In the genomic region with DNA sequence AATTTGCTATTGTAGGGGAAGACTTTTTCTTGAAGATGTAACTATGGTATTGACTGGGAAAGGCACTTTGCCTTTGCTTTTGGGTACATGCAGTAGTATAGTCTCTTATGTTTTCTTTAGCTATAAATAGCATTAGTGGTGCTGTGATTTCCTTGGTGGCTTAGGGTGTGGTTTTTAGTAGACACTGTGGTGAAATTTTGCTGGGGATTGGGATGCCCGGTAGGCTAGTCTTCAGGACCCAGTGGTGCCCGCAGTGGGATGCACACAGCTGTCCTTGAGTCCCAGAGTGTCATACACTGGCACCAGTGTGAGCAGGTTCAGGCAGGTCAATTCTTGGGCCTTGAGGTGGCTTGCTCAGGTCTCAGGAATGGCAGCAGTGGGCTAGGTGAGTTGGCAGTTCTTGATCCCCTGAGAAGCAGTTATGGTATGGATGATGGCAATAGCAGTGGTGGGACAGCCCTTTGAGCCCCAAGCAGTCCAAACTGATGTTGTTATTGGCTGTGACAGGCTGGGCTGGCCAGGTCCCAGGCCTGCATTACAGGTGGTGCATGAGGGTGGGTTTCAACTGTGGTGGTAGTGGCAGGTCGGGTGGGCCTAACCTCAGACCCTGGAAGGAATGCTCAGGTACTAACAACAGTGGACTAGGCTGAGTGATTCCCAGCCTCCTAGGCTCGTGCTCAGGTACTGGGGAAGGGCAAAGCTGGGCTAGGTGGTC, we compare ENCODE assay signal across 15 cellular contexts.
A peak's percentile ranks its signal among the peaks of the same experiment; 100 is the strongest.
DNase-seq lines count a peak whose midpoint lies in the region; ATAC-seq, FAIRE-seq and TF ChIP-seq lines count a peak whose summit lies in the region.
"Had no signal": no experiment of that assay in that cellular context is flagged by ENCODE, and none has a peak within 500 bp of the region (broad histone marks: within the 10 kb centered on the region; RNA-seq: fewer than 3 reads in every experiment).

No MANE protein-coding gene starts in this region.

- H3K79me1 ChIP-seq in H1 (ENCODE audit: low read depth, low read length) = no peaks in the 10 kb centered on the region
- H3K79me1 ChIP-seq in trophoblast cell (ENCODE audit: low read length) = no peaks in the 10 kb centered on the region

- H3K9ac ChIP-seq in KMS-11 (no peak overlapping the region), H1 (replicated peaks in 1 of 4; ENCODE audit: extremely low read depth in 1 of 4, low read depth in 3 of 4, low read length in 3 of 4) (no peak overlapping the region), trophoblast cell (ENCODE audit: low read length) (no peak overlapping the region)
- H3K9ac ChIP-seq: GM23248 had no signal

- H2AFZ ChIP-seq in KMS-11 (ENCODE audit: low read depth) = no peak overlapping the region
- H2AFZ ChIP-seq in H1 (ENCODE audit: low read length) = no peak overlapping the region
- no peak overlapping the region for H2AFZ ChIP-seq in trophoblast cell (ENCODE audit: insufficient read depth, low read length, poor library complexity)
- H2AFZ ChIP-seq in PC-9 = no peak overlapping the region
- H2AFZ ChIP-seq: GM23248 had no signal

- H3K9me2 ChIP-seq in PC-9 (ENCODE audit: insufficient read depth) = no peaks in the 10 kb centered on the region

- no peak overlapping the region for H2BK15ac ChIP-seq in H1 (ENCODE audit: low read length)

- no peak overlapping the region for H3K4ac ChIP-seq in H1 (replicated peaks; ENCODE audit: insufficient read length, low read depth, low read length)
- H3K4ac ChIP-seq in trophoblast cell (ENCODE audit: low read depth, low read length) = no peak overlapping the region

- 84% methylated on average over 4 of the region's 4 CpGs; no CpG with 5 or more reads in 1 of the 2 experiments for WGBS in H1 (ENCODE audit: extremely low coverage in 1 of 2, insufficient coverage in 1 of 2, insufficient read length in 1 of 2, insufficient replicate concordance in 2 of 2, low coverage in 1 of 2, low lambda C conversion rate in 2 of 2, missing lambda C conversion rate in 1 of 2), 2 experiments
- WGBS in trophoblast cell (ENCODE audit: extremely low coverage, insufficient coverage, insufficient read length) = no CpG with 5 or more reads among the region's 4 CpGs

- H4K20me1 ChIP-seq in KMS-11 (ENCODE audit: insufficient read depth) = no peaks in the 10 kb centered on the region
- no peaks in the 10 kb centered on the region for H4K20me1 ChIP-seq in H1 (replicated peaks in 1 of 2; ENCODE audit: control insufficient read depth in 1 of 2, insufficient read depth in 2 of 2, low read length in 2 of 2)
- no peaks in the 10 kb centered on the region for H4K20me1 ChIP-seq in PC-9 (ENCODE audit: insufficient read depth)

- no peak for FAIRE-seq in H1 (lab: Jason Lieb, UNC)
- FAIRE-seq: A204.1, GM12878, GM18507 had no signal

- H3K14ac ChIP-seq in H1 (ENCODE audit: insufficient read length) = no peak overlapping the region
- no peak overlapping the region for H3K14ac ChIP-seq in trophoblast cell (ENCODE audit: low read length)

- H2AK5ac ChIP-seq in H1 (ENCODE audit: low read depth, low read length) (no peak overlapping the region), trophoblast cell (ENCODE audit: low read length) (no peak overlapping the region)

- H3K27ac ChIP-seq in KMS-11 (no peak overlapping the region), H1 (ENCODE audit: low read depth, low read length) (no peak overlapping the region), trophoblast cell (ENCODE audit: low read depth, low read length) (no peak overlapping the region), PC-9 (no peak overlapping the region)
- H3K27ac ChIP-seq: GM23248 had no signal

- H3K4me2 ChIP-seq in KMS-11 (peak overlapping the region; percentile 45; the same call in 1 of the 2 replicates), H1 (ENCODE audit: insufficient read depth in 1 of 2, low read depth in 2 of 2, low read length in 2 of 2) (no peak overlapping the region), trophoblast cell (ENCODE audit: low read length) (no peak overlapping the region), PC-9 (no peak overlapping the region)

- no TSS peak for BruUV-seq in PC-9 (replicated peaks; lab: Mats Ljungman, UMichigan)

- TF ChIP-seq EP300 in H1 (IDR thresholded peaks at IDR 0.05; ENCODE audit: borderline replicate concordance in 1 of 2, low read depth in 2 of 2, low read length in 2 of 2) = no peak

- no peak overlapping the region for H3K4me3 ChIP-seq in KMS-11 (IDR thresholded peaks at IDR 0.05; ENCODE audit: insufficient read depth, low read depth, low read length)
- H3K4me3 ChIP-seq in H1 (ENCODE audit: extremely low read depth in 1 of 4, insufficient read depth in 2 of 4, low read depth in 3 of 4, low read length in 4 of 4) = no peak overlapping the region
- H3K4me3 ChIP-seq in trophoblast cell (ENCODE audit: low read depth, low read length) = peak overlapping the region; percentile 11
- H3K4me3 ChIP-seq in PC-9 = no peak overlapping the region
- H3K4me3 ChIP-seq: GM12878, GM23248 had no signal

- no peak overlapping the region for H3K56ac ChIP-seq in H1 (replicated peaks; ENCODE audit: insufficient read length, low read depth, low read length)

- H3K18ac ChIP-seq in H1 (ENCODE audit: extremely low read depth, low read length) (no peak overlapping the region), trophoblast cell (ENCODE audit: low read length) (no peak overlapping the region)

- TF ChIP-seq CTCF in KMS-11 (conservative IDR thresholded peaks at IDR 0.05; ENCODE audit: low read depth, low read length) (no peak), H1 (IDR thresholded peaks at IDR 0.05; ENCODE audit: control extremely low read depth in 1 of 3, insufficient read depth in 1 of 3, low read depth in 1 of 3, low read length in 3 of 3) (no peak), PC-9 (conservative IDR thresholded peaks at IDR 0.05) (no peak), omental fat pad (IDR thresholded peaks at IDR 0.05) (no peak)

- POLR2A ChIA-PET in H1 (lab: Charles Lee; ENCODE audit: partially characterized antibody) = no interaction called here
- POLR2A ChIA-PET in PC-9 (lab: Charles Lee; ENCODE audit: unreplicated experiment) = interaction anchor here (0.6 kb wide), 1 partner anchor 184 kb away, joined by 3 read pairs; no protein-coding TSS in a partner anchor

- intact Hi-C loops in PC-9 (cut with micrococcal nuclease; ENCODE audit: unreplicated experiment) = no loop called here

- H2BK120ac ChIP-seq in H1 (replicated peaks; ENCODE audit: low read depth, low read length) (no peak overlapping the region), trophoblast cell (ENCODE audit: insufficient read depth, low read length, poor library complexity) (no peak overlapping the region)

- no peak for ATAC-seq in omental fat pad (ENCODE audit: low FRiP score)
- ATAC-seq: GM12878 had no signal

- H4K8ac ChIP-seq in H1 (ENCODE audit: extremely low read depth, insufficient read depth, low read length) (0 out of 2 replicates have a peak overlapping the region, but pooled peaks have one; percentile 71), trophoblast cell (ENCODE audit: low read depth, low read length) (no peak overlapping the region)

- no peaks in the 10 kb centered on the region for H3K23me2 ChIP-seq in H1 (ENCODE audit: low read depth, low read length)

- no peak for TF ChIP-seq POLR2A in H1 (IDR thresholded peaks at IDR 0.05; ENCODE audit: control extremely low read depth in 1 of 2, low read depth in 2 of 2, low read length in 2 of 2)

- H2BK12ac ChIP-seq in H1 (ENCODE audit: low read depth, low read length) = no peak overlapping the region
- H2BK12ac ChIP-seq in trophoblast cell (ENCODE audit: low read length) = no peak overlapping the region

- H3K23ac ChIP-seq in H1 (ENCODE audit: insufficient read length) (no peak overlapping the region), trophoblast cell (ENCODE audit: low read length) (no peak overlapping the region)

- no peaks in the 10 kb centered on the region for H3F3A ChIP-seq in PC-9 (ENCODE audit: insufficient read depth, low read depth)

- H3K79me2 ChIP-seq in KMS-11 (ENCODE audit: insufficient read depth, low read depth) = no peaks in the 10 kb centered on the region
- H3K79me2 ChIP-seq in H1 (ENCODE audit: control insufficient read depth in 1 of 2, insufficient read depth in 2 of 2, low read length in 2 of 2) = no peaks in the 10 kb centered on the region
- H3K79me2 ChIP-seq in trophoblast cell (ENCODE audit: control insufficient read depth, insufficient read depth, low read length, poor library complexity) = no peaks in the 10 kb centered on the region
- H3K79me2 ChIP-seq in PC-9 (ENCODE audit: low read depth) = no peaks in the 10 kb centered on the region

- CTCF ChIA-PET in H1 (lab: Charles Lee; ENCODE audit: partially characterized antibody) = interaction anchor here (3.0 kb wide), 1 partner anchor 11 kb away, joined by 12 read pairs; no protein-coding TSS in a partner anchor
- CTCF ChIA-PET in PC-9 (lab: Charles Lee) = no interaction called here

- no peak overlapping the region for H4K5ac ChIP-seq in H1 (ENCODE audit: insufficient read length, low read depth, low read length)

- no peaks in the 10 kb centered on the region for H3K27me3 ChIP-seq in KMS-11 (ENCODE audit: insufficient read depth, low read depth)
- no peaks in the 10 kb centered on the region for H3K27me3 ChIP-seq in H1 (replicated peaks in 1 of 4; ENCODE audit: control insufficient read depth in 3 of 4, extremely low read depth in 1 of 4, insufficient read depth in 3 of 4, low read length in 3 of 4)
- no peaks in the 10 kb centered on the region for H3K27me3 ChIP-seq in trophoblast cell (ENCODE audit: insufficient read depth, low read length)
- no peaks in the 10 kb centered on the region for H3K27me3 ChIP-seq in PC-9 (ENCODE audit: insufficient read depth, low read depth)

- H2BK5ac ChIP-seq in H1 (ENCODE audit: low read depth, low read length) (no peak overlapping the region; the same call in 1 of the 2 replicates), trophoblast cell (ENCODE audit: low read depth, low read length, poor library complexity) (no peak overlapping the region)

- no peak overlapping the region for H2BK20ac ChIP-seq in H1 (ENCODE audit: low read length)

- no peaks in the 10 kb centered on the region for H3K36me3 ChIP-seq in KMS-11 (ENCODE audit: insufficient read depth)
- H3K36me3 ChIP-seq in H1 (ENCODE audit: control insufficient read depth in 2 of 4, insufficient read depth in 4 of 4, low read length in 3 of 4) = no peaks in the 10 kb centered on the region
- no peaks in the 10 kb centered on the region for H3K36me3 ChIP-seq in trophoblast cell (ENCODE audit: control insufficient read depth in 1 of 2, insufficient read depth in 2 of 2, low read length in 2 of 2)
- no peaks in the 10 kb centered on the region for H3K36me3 ChIP-seq in PC-9 (ENCODE audit: low read depth)

- no peak overlapping the region for H4K91ac ChIP-seq in H1 (replicated peaks; ENCODE audit: insufficient read length, low read length)
- no peak overlapping the region for H4K91ac ChIP-seq in trophoblast cell (ENCODE audit: low read depth, low read length)

- DNase-seq in H1 (ENCODE audit: low read depth in 1 of 2, low spot score in 2 of 2) (no peak), islet precursor cell (peak; percentile 21), trophoblast cell (no peak), middle frontal gyrus (ENCODE audit: extremely low spot score, low spot score) (no peak), PC-9 (no peak), omental fat pad (ENCODE audit: low spot score) (no peak)
- DNase-seq: C1 segment of cervical spinal cord; CD4-positive, alpha-beta T cell; DMS79; GM23248; H7 had no signal

- H3K9me3 ChIP-seq in H1 (ENCODE audit: insufficient read depth in 2 of 2, low read depth in 1 of 2, low read length in 1 of 2) = peaks cover 0 to 3% of the 10 kb centered on the region in 2 experiments; a peak in 1 of 4 replicates
- peaks cover 2% of the 10 kb centered on the region for H3K9me3 ChIP-seq in trophoblast cell (ENCODE audit: insufficient read depth, low read depth, low read length)
- peaks cover 18% of the 10 kb centered on the region for H3K9me3 ChIP-seq in PC-9 (ENCODE audit: insufficient read depth, low read depth)

- TF ChIP-seq RAD21 in H1 (IDR thresholded peaks at IDR 0.05 in 1 of 2, conservative IDR thresholded peaks at IDR 0.05 in 1 of 2; ENCODE audit: low read depth in 2 of 2, low read length in 2 of 2) = no peak

- H3K4me1 ChIP-seq in KMS-11 (ENCODE audit: low read depth, poor library complexity, severe bottlenecking) (peaks cover 13% of the 10 kb centered on the region), H1 (replicated peaks in 1 of 4; ENCODE audit: control insufficient read depth in 3 of 4, insufficient read depth in 4 of 4, low read length in 3 of 4) (no peaks in the 10 kb centered on the region), trophoblast cell (ENCODE audit: control insufficient read depth in 1 of 2, insufficient read depth in 2 of 2, low read length in 2 of 2) (no peaks in the 10 kb centered on the region), PC-9 (replicated peaks; ENCODE audit: insufficient read depth) (no peaks in the 10 kb centered on the region)

- H4K12ac ChIP-seq in trophoblast cell (ENCODE audit: low read depth, low read length) = no peak overlapping the region
